In the genomic region with DNA sequence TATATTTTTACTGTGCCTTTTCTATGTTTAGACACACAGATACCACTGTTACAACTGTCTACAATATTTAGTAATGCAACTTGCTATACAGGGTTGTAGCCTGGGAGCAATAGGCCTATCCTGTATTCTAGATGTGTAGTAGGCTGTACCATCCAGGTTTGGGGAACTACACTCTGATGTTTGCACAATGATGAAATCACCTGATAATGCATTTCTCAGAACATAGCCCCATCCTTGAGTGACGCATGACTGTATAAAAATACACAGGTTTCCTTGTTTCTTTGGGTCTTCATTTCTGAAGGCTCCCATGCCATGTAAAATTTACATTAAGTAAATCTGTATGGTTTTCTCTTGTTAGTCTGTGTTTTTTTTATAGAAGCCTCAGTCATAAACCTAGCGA, we compare ENCODE assay signal across 20 cellular contexts.
"Had no signal": no experiment of that assay in that cellular context is flagged by ENCODE, and none has a peak within 500 bp of the region (broad histone marks: within the 10 kb centered on the region; RNA-seq: fewer than 3 reads in every experiment).

No MANE protein-coding gene starts in this region.

- FAIRE-seq: RCC 7860 had no signal

- DNase-seq: Karpas-422, KG1, MM.1S, NCI-H1092 treated with DMSO at 0.1 percent for 48 hours, NCI-H1436, NCI-H187, NCI-H2029, NCI-H2081 treated with DMSO at 0.1 percent for 48 hours, NCI-H2171, NCI-H226, NCI-H446, NCI-H510A, NCI-H524 treated with DMSO at 0.1 percent for 48 hours, NCI-H69, NCI-H774, Right ventricle myocardium superior, RPMI8226 had no signal

- H3K36me3 ChIP-seq: SJSA1 had no signal

- H3K4me3 ChIP-seq: SJSA1, SK-N-MC had no signal

- H3K27me3 ChIP-seq: SJSA1 had no signal
